8 cellular contexts compared by ENCODE assay signal in genomic region chr5:95646226-95646568, GRCh38. TPM values are rescaled to one million over a fixed set of nuclear protein-coding genes. Genes with fewer than 3 reads are reported as not detected.
DNase-seq lines count a peak whose midpoint lies in the region; ATAC-seq and TF ChIP-seq lines count a peak whose summit lies in the region.
"Not testable (repeated sequence)": the region's sequence is repeated elsewhere in the genome, so short reads cannot be mapped to it uniquely, and the experiment has no call there.

No MANE protein-coding gene starts in this region.

- not testable (repeated sequence) for H3K27me3 ChIP-seq in A673 (replicated peaks; ENCODE audit: insufficient read depth, low read depth, low read length, poor library complexity); endodermal cell (ENCODE audit: control insufficient read depth, insufficient read depth, low read length, poor library complexity, severe bottlenecking); neutrophil; stomach

- not testable (repeated sequence) for ATAC-seq in T-helper 17 cell; activated naive CD8-positive, alpha-beta T cell treated with anti-CD3 and anti-CD28 coated beads, Interleukin-2, amount 50 U/mL, for 24 hours
- peak; percentile 8 for ATAC-seq in left colon

- intact Hi-C loops in A673 (cut with micrococcal nuclease; ENCODE audit: unreplicated experiment): loop anchor here (5.0 to 10.0 kb wide), 3 partner anchors 86 to 959 kb away; partner anchors contain the start of genes MCTP1 and RHOBTB3
- intact Hi-C loops in left colon (cut with DNase I, micrococcal nuclease): loop anchor here in 1 of 2 donors (10.0 kb wide), 3 partner anchors 139 to 699 kb away; partner anchors contain the start of gene ELL2
- intact Hi-C loops in stomach (cut with DNase I; ENCODE audit: low total_unique reads): loop anchor here (10.0 kb wide), 2 partner anchors 139 to 199 kb away; no protein-coding TSS in a partner anchor

- not testable (repeated sequence) for H3K9me3 Mint-ChIP-seq in activated naive CD8-positive, alpha-beta T cell treated with anti-CD3 and anti-CD28 coated beads, Interleukin-2, amount 50 U/mL, for 24 hours; endodermal cell

- TF ChIP-seq EP300 in stomach (IDR thresholded peaks at IDR 0.05): not testable (repeated sequence)

- not testable (repeated sequence) for BruUV-seq in A673 (replicated peaks; lab: Mats Ljungman, UMichigan)

- not testable (repeated sequence) for H3K27ac ChIP-seq in A673 (ENCODE audit: low read depth, low read length, poor library complexity, severe bottlenecking); endodermal cell (ENCODE audit: low read depth, low read length)
- H3K27ac ChIP-seq in neutrophil: peak overlapping the region; percentile 57
- peak overlapping the region; percentile 95 to 99 (median 96) for H3K27ac ChIP-seq in stomach

- H3K36me3 Mint-ChIP-seq in T-helper 17 cell (ENCODE audit: low read depth); activated naive CD8-positive, alpha-beta T cell treated with anti-CD3 and anti-CD28 coated beads, Interleukin-2, amount 50 U/mL, for 24 hours (ENCODE audit: low read depth); endodermal cell (ENCODE audit: low read depth): not testable (repeated sequence)

- WGBS in endodermal cell (ENCODE audit: insufficient coverage in 1 of 2, insufficient read length in 1 of 2), 2 experiments: 92 to 94% methylated on average over 5 to 17 of the region's 17 CpGs
- whole genome bisulfite sequencing in stomach, 5 donors: 55 to 79% (median 66%) methylated on average over 15 to 17 of the region's 17 CpGs

- peak overlapping the region; percentile 85 for H3K4me3 Mint-ChIP-seq in T-helper 17 cell
- peak overlapping the region; percentile 80 for H3K4me3 Mint-ChIP-seq in activated naive CD8-positive, alpha-beta T cell treated with anti-CD3 and anti-CD28 coated beads, Interleukin-2, amount 50 U/mL, for 24 hours
- H3K4me3 Mint-ChIP-seq in endodermal cell: peak overlapping the region; percentile 69

- TF ChIP-seq POLR2A in stomach (IDR thresholded peaks at IDR 0.05): not testable (repeated sequence)

- not testable (repeated sequence) for H3K4me1 ChIP-seq in A673 (ENCODE audit: insufficient read depth, low read length, poor library complexity, severe bottlenecking); endodermal cell (ENCODE audit: control insufficient read depth, insufficient read depth, low read length)
- H3K4me1 ChIP-seq in neutrophil (ENCODE audit: control insufficient read depth in 1 of 2, insufficient read depth in 1 of 2, low read depth in 1 of 2, low read length in 1 of 2) (peaks cover 5 to 16% of the 10 kb centered on the region in 2 experiments), stomach (peaks cover 17 to 45% (median 31%) of the 10 kb centered on the region in 4 donors)

- CTCF ChIA-PET in A673 (lab: Charles Lee): interaction anchor here (0.7 to 1.0 kb wide), 2 partner anchors 18 to 55 kb away, joined by 3 read pairs; no protein-coding TSS in a partner anchor

- H3K9ac ChIP-seq in endodermal cell (ENCODE audit: extremely low read depth, low read length, poor library complexity, severe bottlenecking): not testable (repeated sequence)

- not testable (repeated sequence) for DNase-seq in A673 (ENCODE audit: low spot score); HFF-Myc (ENCODE audit: extremely low read depth, low read depth); T-helper 17 cell; activated naive CD8-positive, alpha-beta T cell treated with anti-CD3 and anti-CD28 coated beads, Interleukin-2, amount 50 U/mL, for 24 hours; endodermal cell; left colon; stomach

- not testable (repeated sequence) for H3K27me3 Mint-ChIP-seq in T-helper 17 cell; activated naive CD8-positive, alpha-beta T cell treated with anti-CD3 and anti-CD28 coated beads, Interleukin-2, amount 50 U/mL, for 24 hours; endodermal cell (ENCODE audit: insufficient read depth)

- POLR2A ChIA-PET in A673 (lab: Charles Lee; ENCODE audit: low non-redundant PET): not testable (repeated sequence)

- H3K36me3 ChIP-seq in A673 (ENCODE audit: insufficient read depth, low read length, poor library complexity, severe bottlenecking); endodermal cell (ENCODE audit: control insufficient read depth, insufficient read depth, low read length); neutrophil; stomach: not testable (repeated sequence)

- H3K27ac Mint-ChIP-seq in T-helper 17 cell (peak overlapping the region; percentile 68), endodermal cell (peak overlapping the region; percentile 53)
- peak overlapping the region; percentile 79 for H3K27ac Mint-ChIP-seq in activated naive CD8-positive, alpha-beta T cell treated with anti-CD3 and anti-CD28 coated beads, Interleukin-2, amount 50 U/mL, for 24 hours

- not testable (repeated sequence) for TF ChIP-seq CTCF in A673 (conservative IDR thresholded peaks at IDR 0.05; ENCODE audit: low read depth, low read length); HFF-Myc (IDR thresholded peaks at IDR 0.05; ENCODE audit: low read depth, low read length, missing control alignments); endodermal cell (conservative IDR thresholded peaks at IDR 0.05); neutrophil (IDR thresholded peaks at IDR 0.05); stomach (IDR thresholded peaks at IDR 0.05)

- not testable (repeated sequence) for H3K9me3 ChIP-seq in A673 (ENCODE audit: low read depth, low read length, poor library complexity, severe bottlenecking); T-helper 17 cell (ENCODE audit: control insufficient read depth, low read length, poor library complexity, severe bottlenecking); endodermal cell (ENCODE audit: control insufficient read depth, low read length); neutrophil; stomach

- H3K4me3 ChIP-seq in A673 (ENCODE audit: low read depth, low read length, poor library complexity, severe bottlenecking) (peak overlapping the region; percentile 50), HFF-Myc (replicated peaks; ENCODE audit: low read depth, low read length) (peak overlapping the region; percentile 57), neutrophil (ENCODE audit: low read depth in 1 of 2, low read length in 1 of 2) (peak overlapping the region; percentile 70), stomach (peak overlapping the region; percentile 38 to 53 (median 49))
- H3K4me3 ChIP-seq in endodermal cell (ENCODE audit: low read length): not testable (repeated sequence)

- peaks cover 23% of the 10 kb centered on the region for H3K4me1 Mint-ChIP-seq in T-helper 17 cell
- H3K4me1 Mint-ChIP-seq in activated naive CD8-positive, alpha-beta T cell treated with anti-CD3 and anti-CD28 coated beads, Interleukin-2, amount 50 U/mL, for 24 hours: peaks cover 36% of the 10 kb centered on the region
- peaks cover 12% of the 10 kb centered on the region for H3K4me1 Mint-ChIP-seq in endodermal cell

RNA-seq across cellular contexts. Expression of gene RFESD, which starts 0.4 kb away (rescaled TPM):
- total RNA-seq in A673 (2021) (2.4 and 3.5 TPM in 2 replicates), T-helper 17 cell (1 to 10 TPM; 2.8 to 2.9 TPM), endodermal cell (10 to 100 TPM in 1 of 2 donors, 1 to 10 TPM in 1; 7.1 to 13.7 TPM), left colon (under 1 TPM; 0.55 to 0.84 TPM), stomach (1 to 10 TPM in 1 of 5 donors, not detected in 4; 2.0 TPM)
- 4.4 TPM for polyA plus RNA-seq in endodermal cell (2013, experiment 1 of 2)
- 3.1 TPM for polyA plus RNA-seq in endodermal cell (2013, experiment 2 of 2)
- polyA plus RNA-seq in stomach: 1 to 10 TPM; 1.7 to 3.2 (median 2.0) TPM

RNA-seq across cellular contexts. Expression of gene GPR150, which starts 26.3 kb away (rescaled TPM):
- total RNA-seq in A673 (2021): 0.13 and 0.15 TPM in 2 replicates
- 1 to 10 TPM; 1.8 to 2.5 TPM for total RNA-seq in T-helper 17 cell
- under 1 TPM; 0.13 to 0.22 TPM for total RNA-seq in endodermal cell
- polyA plus RNA-seq in endodermal cell (2013, experiment 1 of 2): not detected
- polyA plus RNA-seq in endodermal cell (2013, experiment 2 of 2): 0.12 TPM
- under 1 TPM; 0.37 to 0.45 TPM for total RNA-seq in left colon
- total RNA-seq in stomach: under 1 TPM in 2 of 5 donors, not detected in 3; 0.18 to 0.89 TPM
- 1 to 10 TPM in 1 of 3 donors, under 1 TPM in 2; 0.44 to 1.0 (median 0.76) TPM for polyA plus RNA-seq in stomach

RNA-seq across cellular contexts. Expression of gene SPATA9, which starts 36.6 kb away (rescaled TPM):
- not detected in 2 replicates for total RNA-seq in A673 (2021)
- total RNA-seq in T-helper 17 cell: not detected
- 1 to 10 TPM in 1 of 2 donors, under 1 TPM in 1; 0.70 to 2.0 TPM for total RNA-seq in endodermal cell
- polyA plus RNA-seq in endodermal cell (2013, experiment 1 of 2): 0.36 TPM
- polyA plus RNA-seq in endodermal cell (2013, experiment 2 of 2): 0.33 TPM
- total RNA-seq in left colon: under 1 TPM; 0.31 to 0.49 TPM
- under 1 TPM in 1 of 5 donors, not detected in 4; 0.55 TPM for total RNA-seq in stomach
- polyA plus RNA-seq in stomach: under 1 TPM in 1 of 3 donors, not detected in 2; 0.35 TPM
